12 cellular contexts compared by ENCODE assay signal in genomic region chr19:38062959-38063786, GRCh38.
A peak's percentile ranks its signal among the peaks of the same experiment; 100 is the strongest.
DNase-seq lines count a peak whose midpoint lies in the region; ATAC-seq lines count a peak whose summit lies in the region.
"Had no signal": no experiment of that assay in that cellular context is flagged by ENCODE, and none has a peak within 500 bp of the region (broad histone marks: within the 10 kb centered on the region; RNA-seq: fewer than 3 reads in every experiment).

No MANE protein-coding gene starts in this region.

- H2BK5ac ChIP-seq in mesendoderm (ENCODE audit: low read length) = no peak overlapping the region

- H3K23ac ChIP-seq in mesendoderm (ENCODE audit: low read length) = no peak overlapping the region

- no peaks in the 10 kb centered on the region for H3K27me3 ChIP-seq in mesendoderm (ENCODE audit: insufficient read depth, low read length, poor library complexity)

- no peak overlapping the region for H3K4ac ChIP-seq in mesendoderm (ENCODE audit: low read depth, low read length)

- H2AK5ac ChIP-seq in mesendoderm (ENCODE audit: low read length) = no peak overlapping the region

- no peak overlapping the region for H3K9ac ChIP-seq in mesendoderm (ENCODE audit: low read length)

- ATAC-seq in HG03280 (IDR thresholded peaks at IDR 0.05; ENCODE audit: unreplicated experiment) = no peak

- no peak overlapping the region for H4K8ac ChIP-seq in mesendoderm (ENCODE audit: low read depth, low read length)

- no peak overlapping the region for H2BK120ac ChIP-seq in mesendoderm (ENCODE audit: low read depth, low read length)

- H3K18ac ChIP-seq in mesendoderm (ENCODE audit: low read length) = no peak overlapping the region

- WGBS in mesendoderm (ENCODE audit: extremely low coverage, insufficient coverage, low lambda C conversion rate) = no CpG with 5 or more reads among the region's 21 CpGs

- peak; percentile 12 for DNase-seq in AG20443 (ENCODE audit: low spot score)
- DNase-seq in NCI-H1417 (lab: John Stamatoyannopoulos, UW) = peak; percentile 62 to 95 (median 84)
- peak; percentile 97 for DNase-seq in SK-N-DZ (ENCODE audit: low spot score)
- peak; percentile 50 for DNase-seq in mucosa of gallbladder (ENCODE audit: low spot score)
- no peak for DNase-seq in OCI-M1 (lab: John Stamatoyannopoulos, UW)
- no peak for DNase-seq in HK-2 (ENCODE audit: unreplicated experiment)
- DNase-seq in mesendoderm = no peak
- DNase-seq: activated T-cell treated with anti-CD3 and anti-CD28 coated beads for 4 hours; CD4-positive, alpha-beta memory T cell; effector memory CD4-positive, alpha-beta T cell; KBM-7 had no signal

- H3K79me1 ChIP-seq in mesendoderm (ENCODE audit: low read length) = peaks cover 3% of the 10 kb centered on the region

- no peaks in the 10 kb centered on the region for H3K79me2 ChIP-seq in mesendoderm (ENCODE audit: control insufficient read depth, insufficient read depth, low read length)

- H3K56ac ChIP-seq in mesendoderm (ENCODE audit: low read length) = no peak overlapping the region

- no peak overlapping the region for H3K4me3 ChIP-seq in mesendoderm (ENCODE audit: low read length)

- H3K4me1 ChIP-seq in mesendoderm (ENCODE audit: control insufficient read depth, low read depth, low read length) = no peaks in the 10 kb centered on the region

- no peak overlapping the region for H4K5ac ChIP-seq in mesendoderm (ENCODE audit: low read length)

- H3K27ac ChIP-seq in mesendoderm (ENCODE audit: low read depth, low read length) = no peak overlapping the region

- H2BK15ac ChIP-seq in mesendoderm (replicated peaks; ENCODE audit: low read depth) = no peak overlapping the region

- H3K36me3 ChIP-seq in mesendoderm (ENCODE audit: control insufficient read depth, insufficient read depth, low read length) = no peaks in the 10 kb centered on the region

- H3K4me2 ChIP-seq in mesendoderm (ENCODE audit: low read length) = no peak overlapping the region

Comparison
In these comparisons a context has a peak if more than half of its experiments do, and no peak if none do; other contexts are left out.
1. DNase-seq: peak in AG20443 (single experiment), NCI-H1417 (3 of 3), SK-N-DZ (single experiment) and mucosa of gallbladder (single experiment); none in OCI-M1 (single experiment), HK-2 (single experiment) and mesendoderm (single experiment).